Comparison of ENCODE assay signal across 8 cellular contexts in the genomic region with DNA sequence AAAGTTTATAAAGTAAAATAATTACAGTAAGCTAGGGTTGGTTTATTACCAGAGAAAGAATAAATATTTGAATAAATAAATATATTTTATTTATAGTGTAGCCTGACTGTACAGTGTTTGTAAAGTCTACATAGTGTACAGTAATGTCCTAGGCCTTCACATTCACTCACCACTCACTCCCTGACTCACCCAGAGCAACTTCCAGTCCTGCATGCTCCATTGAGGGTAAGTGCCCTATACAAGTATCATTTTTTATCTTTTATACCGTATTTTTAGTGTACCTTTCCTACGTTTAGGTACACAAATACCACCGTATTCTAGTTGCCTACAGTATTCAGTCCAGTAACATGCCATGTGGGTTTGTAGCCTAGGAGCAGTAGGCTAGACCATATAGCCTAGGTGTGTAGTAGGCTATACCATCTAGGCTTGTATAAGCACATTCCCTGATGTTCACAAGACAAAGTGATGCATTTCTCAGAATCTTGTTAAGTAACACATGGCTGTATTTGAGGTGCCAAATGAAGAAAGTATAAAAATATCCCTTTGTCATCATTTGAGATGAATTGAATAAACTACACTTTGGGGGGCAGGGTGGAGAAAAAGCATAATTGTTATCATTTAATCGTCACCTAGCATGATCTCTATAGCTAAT. TPM values are rescaled to one million over a fixed set of nuclear protein-coding genes. Genes with fewer than 3 reads are reported as not detected.
DNase-seq lines count a peak whose midpoint lies in the region; ATAC-seq, FAIRE-seq and TF ChIP-seq lines count a peak whose summit lies in the region.

No MANE protein-coding gene starts in this region.

- TF ChIP-seq EP300 in tibial nerve (IDR thresholded peaks at IDR 0.05) = no peak

- H3K4me1 ChIP-seq in tibial nerve = peaks cover 0 to 7% (median 0%) of the 10 kb centered on the region in 4 donors

- H3K36me3 ChIP-seq in kidney epithelial cell (ENCODE audit: control insufficient read depth, insufficient read depth, low read length) (no peaks in the 10 kb centered on the region), tibial nerve (no peaks in the 10 kb centered on the region)

- H3K27me3 Mint-ChIP-seq in activated T-cell treated with anti-CD3 and anti-CD28 coated beads, Interleukin-2, amount 50 U/mL, for 72 hours (ENCODE audit: low read depth) = peaks cover 3% of the 10 kb centered on the region
- H3K27me3 Mint-ChIP-seq in activated naive CD8-positive, alpha-beta T cell treated with anti-CD3 and anti-CD28 coated beads for 36 hours = no peaks in the 10 kb centered on the region

- no peaks in the 10 kb centered on the region for H3K36me3 Mint-ChIP-seq in activated T-cell treated with anti-CD3 and anti-CD28 coated beads, Interleukin-2, amount 50 U/mL, for 72 hours (ENCODE audit: insufficient read depth in 2 of 2)
- no peaks in the 10 kb centered on the region for H3K36me3 Mint-ChIP-seq in activated naive CD8-positive, alpha-beta T cell treated with anti-CD3 and anti-CD28 coated beads for 36 hours

- FAIRE-seq in GM19239 (lab: Jason Lieb, UNC) = no peak

- H3K4me1 Mint-ChIP-seq in activated T-cell treated with anti-CD3 and anti-CD28 coated beads, Interleukin-2, amount 50 U/mL, for 72 hours (ENCODE audit: low read depth) = peaks cover 7% of the 10 kb centered on the region
- no peaks in the 10 kb centered on the region for H3K4me1 Mint-ChIP-seq in activated naive CD8-positive, alpha-beta T cell treated with anti-CD3 and anti-CD28 coated beads for 36 hours

- H3K4me3 Mint-ChIP-seq in activated T-cell treated with anti-CD3 and anti-CD28 coated beads, Interleukin-2, amount 50 U/mL, for 72 hours = peak overlapping the region; percentile 82 to 90
- H3K4me3 Mint-ChIP-seq in activated naive CD8-positive, alpha-beta T cell treated with anti-CD3 and anti-CD28 coated beads for 36 hours = peak overlapping the region; percentile 78

- H3K4me3 ChIP-seq in kidney epithelial cell (ENCODE audit: low read depth, low read length) (peak overlapping the region; percentile 32), tibial nerve (peak overlapping the region; percentile 21 to 51 (median 33))

- no peaks in the 10 kb centered on the region for H3K9me3 Mint-ChIP-seq in activated T-cell treated with anti-CD3 and anti-CD28 coated beads, Interleukin-2, amount 50 U/mL, for 72 hours
- H3K9me3 Mint-ChIP-seq in activated naive CD8-positive, alpha-beta T cell treated with anti-CD3 and anti-CD28 coated beads for 36 hours = no peaks in the 10 kb centered on the region

- no peak for DNase-seq in activated T-cell treated with anti-CD3 and anti-CD28 coated beads, Interleukin-2, amount 50 U/mL, for 72 hours
- DNase-seq in activated T-cell treated with anti-CD3 and anti-CD28 coated beads, Interleukin-2, amount 50 U/mL, for 1 hour = no peak
- DNase-seq in activated naive CD8-positive, alpha-beta T cell treated with anti-CD3 and anti-CD28 coated beads for 36 hours = no peak
- DNase-seq in kidney epithelial cell (ENCODE audit: low read depth) (no peak), tibial nerve (ENCODE audit: low spot score in 2 of 2) (no peak), GM19239 (ENCODE audit: insufficient read length, low spot score) (no peak)
- no peak for DNase-seq in activated CD4-positive, alpha-beta T cell treated with anti-CD3 and anti-CD28 coated beads for 48 hours

- 59 to 60% methylated on average over 4 of the region's 4 CpGs for whole genome bisulfite sequencing in tibial nerve, 2 donors

- no peak for TF ChIP-seq POLR2A in tibial nerve (IDR thresholded peaks at IDR 0.05)

- H3K27me3 ChIP-seq in kidney epithelial cell (ENCODE audit: control insufficient read depth, insufficient read depth, low read length) (no peaks in the 10 kb centered on the region), tibial nerve (no peaks in the 10 kb centered on the region)

- TF ChIP-seq CTCF in kidney epithelial cell (IDR thresholded peaks at IDR 0.05; ENCODE audit: insufficient read depth, low read length, poor library complexity, severe bottlenecking) (no peak), tibial nerve (IDR thresholded peaks at IDR 0.05) (no peak)

- peak overlapping the region; percentile 85 for H3K27ac Mint-ChIP-seq in activated T-cell treated with anti-CD3 and anti-CD28 coated beads, Interleukin-2, amount 50 U/mL, for 72 hours
- H3K27ac Mint-ChIP-seq in activated naive CD8-positive, alpha-beta T cell treated with anti-CD3 and anti-CD28 coated beads for 36 hours = no peak overlapping the region

- peak overlapping the region in 1 of 4 donors; percentile 74 for H3K27ac ChIP-seq in tibial nerve

- ATAC-seq in activated T-cell treated with anti-CD3 and anti-CD28 coated beads, Interleukin-2, amount 50 U/mL, for 72 hours (replicated peaks in 1 of 2) = no peak
- no peak for ATAC-seq in HG02970 (IDR thresholded peaks at IDR 0.05; ENCODE audit: low FRiP score, unreplicated experiment)

- H3K9me3 ChIP-seq in tibial nerve = no peaks in the 10 kb centered on the region

RNA-seq across cellular contexts. Expression of a gene that starts 14.7 kb away (rescaled TPM):
- 10 to 100 TPM in 1 of 2 donors, 1 to 10 TPM in 1; 9.7 to 10.9 TPM for total RNA-seq in activated T-cell treated with anti-CD3 and anti-CD28 coated beads, Interleukin-2, amount 50 U/mL, for 72 hours
- total RNA-seq in activated naive CD8-positive, alpha-beta T cell treated with anti-CD3 and anti-CD28 coated beads for 36 hours = 10 to 100 TPM; 16.2 to 17.4 TPM
- 6.2 and 7.6 TPM in 2 replicates for total RNA-seq in kidney epithelial cell
- total RNA-seq in tibial nerve = 10 to 100 TPM in 2 of 4 donors, 1 to 10 TPM in 2; 6.3 to 18.2 (median 13.3) TPM
